Comparison of ENCODE assay signal across 17 cellular contexts in the genomic region with DNA sequence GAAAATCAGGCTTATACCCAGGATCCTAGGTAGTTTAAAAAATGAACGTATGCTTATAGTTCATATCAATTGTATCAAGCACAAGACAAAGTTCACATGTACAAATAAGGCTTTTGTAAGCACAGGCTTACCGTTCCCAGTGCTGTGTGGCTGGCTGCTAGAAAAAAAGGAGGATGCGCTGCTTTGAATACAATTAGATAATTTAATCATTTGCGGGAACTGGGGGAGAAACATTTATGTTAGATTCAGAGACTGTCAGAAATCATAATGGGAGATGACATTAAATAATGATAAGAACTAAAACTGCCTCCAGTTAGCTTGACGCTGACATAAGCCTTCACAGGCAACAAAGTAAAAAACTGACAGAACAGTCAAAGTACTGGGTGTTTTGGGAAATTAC.
DNase-seq lines count a peak whose midpoint lies in the region; ATAC-seq and TF ChIP-seq lines count a peak whose summit lies in the region.
"Had no signal": no experiment of that assay in that cellular context is flagged by ENCODE, and none has a peak within 500 bp of the region (broad histone marks: within the 10 kb centered on the region; RNA-seq: fewer than 3 reads in every experiment).

No MANE protein-coding gene starts in this region.

- H3K36me3 ChIP-seq in CD4-positive, CD25-positive, alpha-beta regulatory T cell (ENCODE audit: control insufficient read depth, insufficient read depth, low read length), result peaks cover 63% of the 10 kb centered on the region
- no peaks in the 10 kb centered on the region for H3K36me3 ChIP-seq in colonic mucosa
- H3K36me3 ChIP-seq: SJCRH30 had no signal

- no peak overlapping the region for H3K4me3 ChIP-seq in CD4-positive, CD25-positive, alpha-beta regulatory T cell (ENCODE audit: low read depth, low read length)
- no peak overlapping the region for H3K4me3 ChIP-seq in colonic mucosa
- H3K4me3 ChIP-seq: mucosa of descending colon, SJCRH30 had no signal

- no peaks in the 10 kb centered on the region for H3K27me3 ChIP-seq in CD4-positive, CD25-positive, alpha-beta regulatory T cell (ENCODE audit: control insufficient read depth, insufficient read depth, low read length)
- no peaks in the 10 kb centered on the region for H3K27me3 ChIP-seq in colonic mucosa
- H3K27me3 ChIP-seq: SJCRH30 had no signal

- ATAC-seq in CD4-positive, CD25-positive, alpha-beta regulatory T cell (ENCODE audit: low read depth in 2 of 2), result no peak
- ATAC-seq in left lobe of liver, result no peak
- ATAC-seq in GM18868 (IDR thresholded peaks at IDR 0.05; ENCODE audit: unreplicated experiment), result no peak
- ATAC-seq: left cardiac atrium, mucosa of descending colon had no signal

- DNase-seq in CD4-positive, CD25-positive, alpha-beta regulatory T cell, result no peak
- DNase-seq in colonic mucosa, result no peak
- peak; percentile 56 for DNase-seq in pons (ENCODE audit: low spot score)
- DNase-seq in left lobe of liver (ENCODE audit: low spot score), result no peak
- DNase-seq in cortex of kidney (lab: John Stamatoyannopoulos, UW), result no peak
- no peak for DNase-seq in glutamatergic neuron
- DNase-seq: activated naive CD4-positive, alpha-beta T cell; DMS53; GOT3; left cardiac atrium; mucosa of descending colon; NCI-H1694; posterior cingulate gyrus; SJCRH30; stimulated activated naive CD4-positive, alpha-beta T cell treated with Interleukin-2 at 50 U/mL for 16 hours had no signal

- peak overlapping the region; percentile 29 to 83 (median 74) for H3K27ac Mint-ChIP-seq in CD4-positive, CD25-positive, alpha-beta regulatory T cell
- H3K27ac Mint-ChIP-seq in IgD-negative memory B cell (peak overlapping the region in 2 of 3 donors; percentile 34 to 48), glutamatergic neuron (ENCODE audit: unreplicated experiment) (no peak overlapping the region)

- TF ChIP-seq CTCF in colonic mucosa (IDR thresholded peaks at IDR 0.05) (no peak), glutamatergic neuron (IDR thresholded peaks at IDR 0.05; ENCODE audit: partially characterized antibody, unreplicated experiment) (no peak)

- no peaks in the 10 kb centered on the region for H3K27me3 Mint-ChIP-seq in CD4-positive, CD25-positive, alpha-beta regulatory T cell
- H3K27me3 Mint-ChIP-seq in IgD-negative memory B cell, result no peaks in the 10 kb centered on the region
- no peaks in the 10 kb centered on the region for H3K27me3 Mint-ChIP-seq in glutamatergic neuron (ENCODE audit: unreplicated experiment)

- no peak overlapping the region for H3K9ac ChIP-seq in colonic mucosa (ENCODE audit: low read depth in 2 of 2, low read length in 2 of 2)

- H3K36me3 Mint-ChIP-seq in CD4-positive, CD25-positive, alpha-beta regulatory T cell, result peaks cover 20% of the 10 kb centered on the region
- H3K36me3 Mint-ChIP-seq in IgD-negative memory B cell (peaks cover 6% of the 10 kb centered on the region), glutamatergic neuron (ENCODE audit: unreplicated experiment) (no peaks in the 10 kb centered on the region)

- peak overlapping the region in 1 of 4 donors; percentile 23 for H3K4me3 Mint-ChIP-seq in CD4-positive, CD25-positive, alpha-beta regulatory T cell
- peak overlapping the region in 1 of 4 donors; percentile 33 for H3K4me3 Mint-ChIP-seq in IgD-negative memory B cell
- no peak overlapping the region for H3K4me3 Mint-ChIP-seq in glutamatergic neuron (ENCODE audit: unreplicated experiment)

- no peak overlapping the region for H3K27ac ChIP-seq in CD4-positive, CD25-positive, alpha-beta regulatory T cell (ENCODE audit: insufficient read depth, low read length, poor library complexity, severe bottlenecking)
- peak overlapping the region; percentile 30 for H3K27ac ChIP-seq in colonic mucosa
- H3K27ac ChIP-seq: SJCRH30 had no signal

- intact Hi-C loops in colonic mucosa (cut with DNase I), result no loop called here

- no peaks in the 10 kb centered on the region for H3K9me3 Mint-ChIP-seq in CD4-positive, CD25-positive, alpha-beta regulatory T cell
- H3K9me3 Mint-ChIP-seq in IgD-negative memory B cell, result no peaks in the 10 kb centered on the region
- peaks cover 2% of the 10 kb centered on the region for H3K9me3 Mint-ChIP-seq in glutamatergic neuron (ENCODE audit: unreplicated experiment)

- peaks cover 24% of the 10 kb centered on the region for H3K4me1 ChIP-seq in CD4-positive, CD25-positive, alpha-beta regulatory T cell (ENCODE audit: control insufficient read depth, insufficient read depth, low read length, poor library complexity, severe bottlenecking)
- no peaks in the 10 kb centered on the region for H3K4me1 ChIP-seq in colonic mucosa

- no peaks in the 10 kb centered on the region for H3K9me3 ChIP-seq in CD4-positive, CD25-positive, alpha-beta regulatory T cell (ENCODE audit: control insufficient read depth in 2 of 2, low read length in 2 of 2)
- H3K9me3 ChIP-seq in colonic mucosa, result no peaks in the 10 kb centered on the region
- H3K9me3 ChIP-seq: mucosa of descending colon, SJCRH30 had no signal

- H3K4me1 Mint-ChIP-seq in CD4-positive, CD25-positive, alpha-beta regulatory T cell, result peaks cover 23 to 61% (median 39%) of the 10 kb centered on the region in 4 donors
- H3K4me1 Mint-ChIP-seq in IgD-negative memory B cell (peaks cover 15 to 18% (median 17%) of the 10 kb centered on the region in 3 donors), glutamatergic neuron (ENCODE audit: low read depth, unreplicated experiment) (peaks cover under 1% of the 10 kb centered on the region)
